14 cellular contexts compared by ENCODE assay signal in the genomic region with DNA sequence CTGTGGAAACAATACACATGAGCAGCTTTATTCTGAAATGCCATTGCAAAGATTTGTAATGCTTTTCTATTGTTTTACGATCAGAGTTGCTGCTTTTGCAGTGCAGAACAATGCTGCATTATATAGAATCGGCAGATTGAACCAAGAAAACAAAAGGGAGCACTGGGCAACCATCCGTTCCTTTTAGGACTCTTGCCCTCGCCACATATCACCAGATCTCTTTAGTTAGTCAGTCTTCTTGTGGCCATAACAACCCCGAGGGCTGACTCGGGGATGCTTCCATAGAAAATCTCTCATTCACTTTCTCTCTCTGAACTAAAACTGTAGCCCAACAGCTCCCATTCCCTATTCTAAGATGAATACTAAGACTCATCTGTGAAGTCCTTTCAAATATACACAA.
DNase-seq lines count a peak whose midpoint lies in the region; ATAC-seq and TF ChIP-seq lines count a peak whose summit lies in the region.
"Had no signal": no experiment of that assay in that cellular context is flagged by ENCODE, and none has a peak within 500 bp of the region (broad histone marks: within the 10 kb centered on the region; RNA-seq: fewer than 3 reads in every experiment).

No MANE protein-coding gene starts in this region.

- BruUV-seq in mammary epithelial cell (replicated peaks; lab: Mats Ljungman, UMichigan) = no TSS peak

- TF ChIP-seq CTCF in mammary epithelial cell (conservative IDR thresholded peaks at IDR 0.05 in 1 of 2, IDR thresholded peaks at IDR 0.05 in 1 of 2; ENCODE audit: extremely low read depth in 1 of 2, insufficient read depth in 1 of 2, low read depth in 1 of 2, low read length in 2 of 2) = no peak
- TF ChIP-seq CTCF in gastrocnemius medialis (IDR thresholded peaks at IDR 0.05 in 4 of 5, conservative IDR thresholded peaks at IDR 0.05 in 1 of 5) = no peak

- no peak overlapping the region for H3K27ac ChIP-seq in ACC112 (ENCODE audit: low read depth, low read length)
- no peak overlapping the region for H3K27ac ChIP-seq in mammary epithelial cell (ENCODE audit: insufficient read depth, low read depth, low read length)
- H3K27ac ChIP-seq in gastrocnemius medialis = no peak overlapping the region
- H3K27ac ChIP-seq: 22Rv1, Peyer's patch had no signal

- 37% methylated on average over 5 of the region's 6 CpGs for WGBS in mammary epithelial cell (ENCODE audit: low coverage, missing lambda C conversion rate)

- H3K4me3 ChIP-seq in ACC112 (ENCODE audit: low read depth, low read length) = no peak overlapping the region
- H3K4me3 ChIP-seq in mammary epithelial cell (replicated peaks in 1 of 3; ENCODE audit: insufficient read depth in 1 of 3, low read depth in 2 of 3, low read length in 3 of 3) = no peak overlapping the region
- no peak overlapping the region for H3K4me3 ChIP-seq in gastrocnemius medialis
- H3K4me3 ChIP-seq: Peyer's patch had no signal

- no peaks in the 10 kb centered on the region for H3K4me1 ChIP-seq in ACC112 (ENCODE audit: control insufficient read depth, insufficient read depth, low read length, unreplicated experiment)
- H3K4me1 ChIP-seq in mammary epithelial cell (ENCODE audit: insufficient read depth, low read length) = no peaks in the 10 kb centered on the region
- H3K4me1 ChIP-seq in gastrocnemius medialis = no peaks in the 10 kb centered on the region
- H3K4me1 ChIP-seq: Caco-2, Peyer's patch had no signal

- no peak overlapping the region for H3K9ac ChIP-seq in mammary epithelial cell (ENCODE audit: insufficient read depth, low read length)

- H2AFZ ChIP-seq in ACC112 (ENCODE audit: low read length, unreplicated experiment) (peak overlapping the region; percentile 20), mammary epithelial cell (ENCODE audit: low read depth, low read length) (no peak overlapping the region)

- dilution Hi-C loops in mammary epithelial cell (cut with HindIII; ENCODE audit: low sequenced_read_pairs) = no loop called here

- DNase-seq in astrocyte of the hippocampus (ENCODE audit: low read depth, low spot score) (peak; percentile 2), hippocampal formation (lab: John Stamatoyannopoulos, UW) (peak; percentile 34 to 70), nucleus accumbens (lab: John Stamatoyannopoulos, UW) (peak in 33 of 56 donors; percentile 1 to 57 (median 15)), mammary epithelial cell (no peak), middle frontal gyrus (ENCODE audit: extremely low spot score, low spot score) (no peak), gastrocnemius medialis (no peak)
- no peak for DNase-seq in activated CD4-positive, alpha-beta T cell treated with anti-CD3 and anti-CD28 coated beads for 48 hours
- DNase-seq: Caco-2, NCI-H1436 treated with DMSO at 0.1 percent for 48 hours, NCI-H2081, NCI-H510A treated with DMSO at 0.1 percent for 48 hours, Peyer's patch had no signal

- CTCF ChIA-PET in mammary epithelial cell (lab: Charles Lee; ENCODE audit: low non-redundant PET) = no interaction called here

- intact Hi-C loops in mammary epithelial cell (cut with micrococcal nuclease) = no loop called here
- intact Hi-C loops in gastrocnemius medialis (cut with DNase I; ENCODE audit: low total_unique reads) = no loop called here

- H3K27me3 ChIP-seq in ACC112 (ENCODE audit: insufficient read depth, low read length) (no peaks in the 10 kb centered on the region), mammary epithelial cell (ENCODE audit: insufficient read depth, low read length) (peaks cover 3% of the 10 kb centered on the region), gastrocnemius medialis (no peaks in the 10 kb centered on the region)
- H3K27me3 ChIP-seq: Peyer's patch had no signal

- no peak for ATAC-seq in gastrocnemius medialis

- H3K9me3 ChIP-seq in mammary epithelial cell (replicated peaks; ENCODE audit: insufficient read depth, low read length) (no peaks in the 10 kb centered on the region), gastrocnemius medialis (no peaks in the 10 kb centered on the region)
- H3K9me3 ChIP-seq: Caco-2, Peyer's patch had no signal

- no peaks in the 10 kb centered on the region for H4K20me1 ChIP-seq in mammary epithelial cell (ENCODE audit: insufficient read depth, low read length)

- no peak for TF ChIP-seq POLR2A in gastrocnemius medialis (IDR thresholded peaks at IDR 0.05)

- no peaks in the 10 kb centered on the region for H3K36me3 ChIP-seq in ACC112 (ENCODE audit: insufficient read depth, low read length)
- no peaks in the 10 kb centered on the region for H3K36me3 ChIP-seq in mammary epithelial cell (ENCODE audit: insufficient read depth, low read length)
- H3K36me3 ChIP-seq in gastrocnemius medialis = no peaks in the 10 kb centered on the region
- H3K36me3 ChIP-seq: Peyer's patch had no signal

- no peak overlapping the region for H3K4me2 ChIP-seq in mammary epithelial cell (ENCODE audit: insufficient read depth, low read depth, low read length)

- in situ Hi-C loops in mammary epithelial cell (cut with MboI; ENCODE audit: low sequenced_read_pairs in 2 of 2) = no loop called here
- in situ Hi-C loops in gastrocnemius medialis (cut with MboI; ENCODE audit: low sequenced_read_pairs in 4 of 4) = no loop called here

- no peaks in the 10 kb centered on the region for H3K79me2 ChIP-seq in ACC112 (ENCODE audit: control insufficient read depth, insufficient read depth, low read length, unreplicated experiment)
- no peaks in the 10 kb centered on the region for H3K79me2 ChIP-seq in mammary epithelial cell (ENCODE audit: insufficient read depth, low read length)

Comparison
In these comparisons a context has a peak if more than half of its experiments do, and no peak if none do; other contexts are left out.
1. DNase-seq: peak in astrocyte of the hippocampus (single experiment), hippocampal formation (2 of 2) and nucleus accumbens (33 of 56); none in activated CD4-positive, alpha-beta T cell treated with anti-CD3 and anti-CD28 coated beads for 48 hours (single experiment), mammary epithelial cell (single experiment), middle frontal gyrus (single experiment) and gastrocnemius medialis (0 of 2).